In the genomic region with DNA sequence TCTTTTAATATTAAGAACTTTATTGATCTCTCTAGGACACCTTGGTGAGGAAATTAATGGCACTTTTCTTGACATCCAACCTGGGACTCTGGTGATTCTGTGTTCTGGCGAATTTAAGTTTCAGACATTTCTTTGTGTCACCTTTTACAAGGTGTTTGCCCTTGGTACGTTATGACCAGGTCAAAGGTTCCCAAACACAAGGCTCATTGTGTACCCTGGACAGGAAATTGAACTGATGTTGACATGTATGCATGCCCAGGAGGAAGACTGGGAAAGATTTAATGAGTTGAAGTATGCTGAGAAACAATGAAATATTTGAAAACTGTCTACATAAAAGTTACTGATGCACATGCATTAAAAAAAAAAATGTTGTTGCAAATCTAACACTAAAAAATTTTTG, we compare ENCODE assay signal across 1 cellular context.
TF ChIP-seq lines count a peak whose summit lies in the region.

No MANE protein-coding gene starts in this region.

TF ChIP-seq in HepG2, 621 proteins besides CTCF, POLR2A, EP300 and RAD21 (continued from another document and continues in another):
- no peak for TF ChIP-seq FOXP1 (IDR thresholded peaks at IDR 0.05)
- TF ChIP-seq FOXP1 (CRISPR knock-in tag; IDR thresholded peaks at IDR 0.05): peak; percentile 71
- no peak; the same call in 1 of the 2 replicates for TF ChIP-seq RXRA (CRISPR knock-in tag; IDR thresholded peaks at IDR 0.05)
- TF ChIP-seq GPN1 (CRISPR knock-in tag; IDR thresholded peaks at IDR 0.05; ENCODE audit: borderline replicate concordance): no peak
- TF ChIP-seq ZNF570 (CRISPR knock-in tag; IDR thresholded peaks at IDR 0.05; ENCODE audit: borderline replicate concordance): no peak
- TF ChIP-seq, protein P1, sequence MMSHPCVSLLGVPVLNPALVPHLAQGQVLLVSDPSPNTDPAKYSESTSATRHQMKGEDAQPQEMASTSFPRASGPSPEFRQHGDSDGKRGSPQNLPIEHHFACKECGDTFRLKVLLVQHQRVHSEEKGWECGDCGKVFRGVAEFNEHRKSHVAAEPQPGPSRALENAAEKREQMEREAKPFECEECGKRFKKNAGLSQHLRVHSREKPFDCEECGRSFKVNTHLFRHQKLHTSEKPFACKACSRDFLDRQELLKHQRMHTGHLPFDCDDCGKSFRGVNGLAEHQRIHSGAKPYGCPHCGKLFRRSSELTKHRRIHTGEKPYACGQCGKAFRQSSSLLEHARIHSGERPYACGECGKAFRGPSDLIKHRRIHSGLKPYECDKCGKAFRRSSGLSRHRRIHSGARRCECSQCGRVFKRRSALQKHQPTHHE (CRISPR knock-in tag; IDR thresholded peaks at IDR 0.05; ENCODE audit: borderline replicate concordance): no peak
- no peak for TF ChIP-seq ZNF20 (CRISPR knock-in tag; IDR thresholded peaks at IDR 0.05)
- TF ChIP-seq, protein P2, sequence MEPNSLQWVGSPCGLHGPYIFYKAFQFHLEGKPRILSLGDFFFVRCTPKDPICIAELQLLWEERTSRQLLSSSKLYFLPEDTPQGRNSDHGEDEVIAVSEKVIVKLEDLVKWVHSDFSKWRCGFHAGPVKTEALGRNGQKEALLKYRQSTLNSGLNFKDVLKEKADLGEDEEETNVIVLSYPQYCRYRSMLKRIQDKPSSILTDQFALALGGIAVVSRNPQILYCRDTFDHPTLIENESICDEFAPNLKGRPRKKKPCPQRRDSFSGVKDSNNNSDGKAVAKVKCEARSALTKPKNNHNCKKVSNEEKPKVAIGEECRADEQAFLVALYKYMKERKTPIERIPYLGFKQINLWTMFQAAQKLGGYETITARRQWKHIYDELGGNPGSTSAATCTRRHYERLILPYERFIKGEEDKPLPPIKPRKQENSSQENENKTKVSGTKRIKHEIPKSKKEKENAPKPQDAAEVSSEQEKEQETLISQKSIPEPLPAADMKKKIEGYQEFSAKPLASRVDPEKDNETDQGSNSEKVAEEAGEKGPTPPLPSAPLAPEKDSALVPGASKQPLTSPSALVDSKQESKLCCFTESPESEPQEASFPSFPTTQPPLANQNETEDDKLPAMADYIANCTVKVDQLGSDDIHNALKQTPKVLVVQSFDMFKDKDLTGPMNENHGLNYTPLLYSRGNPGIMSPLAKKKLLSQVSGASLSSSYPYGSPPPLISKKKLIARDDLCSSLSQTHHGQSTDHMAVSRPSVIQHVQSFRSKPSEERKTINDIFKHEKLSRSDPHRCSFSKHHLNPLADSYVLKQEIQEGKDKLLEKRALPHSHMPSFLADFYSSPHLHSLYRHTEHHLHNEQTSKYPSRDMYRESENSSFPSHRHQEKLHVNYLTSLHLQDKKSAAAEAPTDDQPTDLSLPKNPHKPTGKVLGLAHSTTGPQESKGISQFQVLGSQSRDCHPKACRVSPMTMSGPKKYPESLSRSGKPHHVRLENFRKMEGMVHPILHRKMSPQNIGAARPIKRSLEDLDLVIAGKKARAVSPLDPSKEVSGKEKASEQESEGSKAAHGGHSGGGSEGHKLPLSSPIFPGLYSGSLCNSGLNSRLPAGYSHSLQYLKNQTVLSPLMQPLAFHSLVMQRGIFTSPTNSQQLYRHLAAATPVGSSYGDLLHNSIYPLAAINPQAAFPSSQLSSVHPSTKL (CRISPR knock-in tag; IDR thresholded peaks at IDR 0.05): peak; percentile 79
- TF ChIP-seq CBFB (CRISPR knock-in tag; IDR thresholded peaks at IDR 0.05): no peak
- TF ChIP-seq PAXIP1 (CRISPR knock-in tag; conservative IDR thresholded peaks at IDR 0.05): peak; percentile 88
- no peak for TF ChIP-seq ONECUT2 (CRISPR knock-in tag; IDR thresholded peaks at IDR 0.05)
- TF ChIP-seq, protein P3, sequence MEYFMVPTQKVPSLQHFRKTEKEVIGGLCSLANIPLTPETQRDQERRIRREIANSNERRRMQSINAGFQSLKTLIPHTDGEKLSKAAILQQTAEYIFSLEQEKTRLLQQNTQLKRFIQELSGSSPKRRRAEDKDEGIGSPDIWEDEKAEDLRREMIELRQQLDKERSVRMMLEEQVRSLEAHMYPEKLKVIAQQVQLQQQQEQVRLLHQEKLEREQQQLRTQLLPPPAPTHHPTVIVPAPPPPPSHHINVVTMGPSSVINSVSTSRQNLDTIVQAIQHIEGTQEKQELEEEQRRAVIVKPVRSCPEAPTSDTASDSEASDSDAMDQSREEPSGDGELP (IDR thresholded peaks at IDR 0.05; ENCODE audit: borderline replicate concordance, low read depth): no peak
- TF ChIP-seq, protein P4, sequence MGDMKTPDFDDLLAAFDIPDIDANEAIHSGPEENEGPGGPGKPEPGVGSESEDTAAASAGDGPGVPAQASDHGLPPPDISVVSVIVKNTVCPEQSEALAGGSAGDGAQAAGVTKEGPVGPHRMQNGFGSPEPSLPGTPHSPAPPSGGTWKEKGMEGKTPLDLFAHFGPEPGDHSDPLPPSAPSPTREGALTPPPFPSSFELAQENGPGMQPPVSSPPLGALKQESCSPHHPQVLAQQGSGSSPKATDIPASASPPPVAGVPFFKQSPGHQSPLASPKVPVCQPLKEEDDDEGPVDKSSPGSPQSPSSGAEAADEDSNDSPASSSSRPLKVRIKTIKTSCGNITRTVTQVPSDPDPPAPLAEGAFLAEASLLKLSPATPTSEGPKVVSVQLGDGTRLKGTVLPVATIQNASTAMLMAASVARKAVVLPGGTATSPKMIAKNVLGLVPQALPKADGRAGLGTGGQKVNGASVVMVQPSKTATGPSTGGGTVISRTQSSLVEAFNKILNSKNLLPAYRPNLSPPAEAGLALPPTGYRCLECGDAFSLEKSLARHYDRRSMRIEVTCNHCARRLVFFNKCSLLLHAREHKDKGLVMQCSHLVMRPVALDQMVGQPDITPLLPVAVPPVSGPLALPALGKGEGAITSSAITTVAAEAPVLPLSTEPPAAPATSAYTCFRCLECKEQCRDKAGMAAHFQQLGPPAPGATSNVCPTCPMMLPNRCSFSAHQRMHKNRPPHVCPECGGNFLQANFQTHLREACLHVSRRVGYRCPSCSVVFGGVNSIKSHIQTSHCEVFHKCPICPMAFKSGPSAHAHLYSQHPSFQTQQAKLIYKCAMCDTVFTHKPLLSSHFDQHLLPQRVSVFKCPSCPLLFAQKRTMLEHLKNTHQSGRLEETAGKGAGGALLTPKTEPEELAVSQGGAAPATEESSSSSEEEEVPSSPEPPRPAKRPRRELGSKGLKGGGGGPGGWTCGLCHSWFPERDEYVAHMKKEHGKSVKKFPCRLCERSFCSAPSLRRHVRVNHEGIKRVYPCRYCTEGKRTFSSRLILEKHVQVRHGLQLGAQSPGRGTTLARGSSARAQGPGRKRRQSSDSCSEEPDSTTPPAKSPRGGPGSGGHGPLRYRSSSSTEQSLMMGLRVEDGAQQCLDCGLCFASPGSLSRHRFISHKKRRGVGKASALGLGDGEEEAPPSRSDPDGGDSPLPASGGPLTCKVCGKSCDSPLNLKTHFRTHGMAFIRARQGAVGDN (CRISPR knock-in tag; IDR thresholded peaks at IDR 0.05): no peak
- TF ChIP-seq, protein P5, sequence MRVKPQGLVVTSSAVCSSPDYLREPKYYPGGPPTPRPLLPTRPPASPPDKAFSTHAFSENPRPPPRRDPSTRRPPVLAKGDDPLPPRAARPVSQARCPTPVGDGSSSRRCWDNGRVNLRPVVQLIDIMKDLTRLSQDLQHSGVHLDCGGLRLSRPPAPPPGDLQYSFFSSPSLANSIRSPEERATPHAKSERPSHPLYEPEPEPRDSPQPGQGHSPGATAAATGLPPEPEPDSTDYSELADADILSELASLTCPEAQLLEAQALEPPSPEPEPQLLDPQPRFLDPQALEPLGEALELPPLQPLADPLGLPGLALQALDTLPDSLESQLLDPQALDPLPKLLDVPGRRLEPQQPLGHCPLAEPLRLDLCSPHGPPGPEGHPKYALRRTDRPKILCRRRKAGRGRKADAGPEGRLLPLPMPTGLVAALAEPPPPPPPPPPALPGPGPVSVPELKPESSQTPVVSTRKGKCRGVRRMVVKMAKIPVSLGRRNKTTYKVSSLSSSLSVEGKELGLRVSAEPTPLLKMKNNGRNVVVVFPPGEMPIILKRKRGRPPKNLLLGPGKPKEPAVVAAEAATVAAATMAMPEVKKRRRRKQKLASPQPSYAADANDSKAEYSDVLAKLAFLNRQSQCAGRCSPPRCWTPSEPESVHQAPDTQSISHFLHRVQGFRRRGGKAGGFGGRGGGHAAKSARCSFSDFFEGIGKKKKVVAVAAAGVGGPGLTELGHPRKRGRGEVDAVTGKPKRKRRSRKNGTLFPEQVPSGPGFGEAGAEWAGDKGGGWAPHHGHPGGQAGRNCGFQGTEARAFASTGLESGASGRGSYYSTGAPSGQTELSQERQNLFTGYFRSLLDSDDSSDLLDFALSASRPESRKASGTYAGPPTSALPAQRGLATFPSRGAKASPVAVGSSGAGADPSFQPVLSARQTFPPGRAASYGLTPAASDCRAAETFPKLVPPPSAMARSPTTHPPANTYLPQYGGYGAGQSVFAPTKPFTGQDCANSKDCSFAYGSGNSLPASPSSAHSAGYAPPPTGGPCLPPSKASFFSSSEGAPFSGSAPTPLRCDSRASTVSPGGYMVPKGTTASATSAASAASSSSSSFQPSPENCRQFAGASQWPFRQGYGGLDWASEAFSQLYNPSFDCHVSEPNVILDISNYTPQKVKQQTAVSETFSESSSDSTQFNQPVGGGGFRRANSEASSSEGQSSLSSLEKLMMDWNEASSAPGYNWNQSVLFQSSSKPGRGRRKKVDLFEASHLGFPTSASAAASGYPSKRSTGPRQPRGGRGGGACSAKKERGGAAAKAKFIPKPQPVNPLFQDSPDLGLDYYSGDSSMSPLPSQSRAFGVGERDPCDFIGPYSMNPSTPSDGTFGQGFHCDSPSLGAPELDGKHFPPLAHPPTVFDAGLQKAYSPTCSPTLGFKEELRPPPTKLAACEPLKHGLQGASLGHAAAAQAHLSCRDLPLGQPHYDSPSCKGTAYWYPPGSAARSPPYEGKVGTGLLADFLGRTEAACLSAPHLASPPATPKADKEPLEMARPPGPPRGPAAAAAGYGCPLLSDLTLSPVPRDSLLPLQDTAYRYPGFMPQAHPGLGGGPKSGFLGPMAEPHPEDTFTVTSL (CRISPR knock-in tag; IDR thresholded peaks at IDR 0.05; ENCODE audit: borderline replicate concordance): peak; percentile 94
- TF ChIP-seq, protein P6, sequence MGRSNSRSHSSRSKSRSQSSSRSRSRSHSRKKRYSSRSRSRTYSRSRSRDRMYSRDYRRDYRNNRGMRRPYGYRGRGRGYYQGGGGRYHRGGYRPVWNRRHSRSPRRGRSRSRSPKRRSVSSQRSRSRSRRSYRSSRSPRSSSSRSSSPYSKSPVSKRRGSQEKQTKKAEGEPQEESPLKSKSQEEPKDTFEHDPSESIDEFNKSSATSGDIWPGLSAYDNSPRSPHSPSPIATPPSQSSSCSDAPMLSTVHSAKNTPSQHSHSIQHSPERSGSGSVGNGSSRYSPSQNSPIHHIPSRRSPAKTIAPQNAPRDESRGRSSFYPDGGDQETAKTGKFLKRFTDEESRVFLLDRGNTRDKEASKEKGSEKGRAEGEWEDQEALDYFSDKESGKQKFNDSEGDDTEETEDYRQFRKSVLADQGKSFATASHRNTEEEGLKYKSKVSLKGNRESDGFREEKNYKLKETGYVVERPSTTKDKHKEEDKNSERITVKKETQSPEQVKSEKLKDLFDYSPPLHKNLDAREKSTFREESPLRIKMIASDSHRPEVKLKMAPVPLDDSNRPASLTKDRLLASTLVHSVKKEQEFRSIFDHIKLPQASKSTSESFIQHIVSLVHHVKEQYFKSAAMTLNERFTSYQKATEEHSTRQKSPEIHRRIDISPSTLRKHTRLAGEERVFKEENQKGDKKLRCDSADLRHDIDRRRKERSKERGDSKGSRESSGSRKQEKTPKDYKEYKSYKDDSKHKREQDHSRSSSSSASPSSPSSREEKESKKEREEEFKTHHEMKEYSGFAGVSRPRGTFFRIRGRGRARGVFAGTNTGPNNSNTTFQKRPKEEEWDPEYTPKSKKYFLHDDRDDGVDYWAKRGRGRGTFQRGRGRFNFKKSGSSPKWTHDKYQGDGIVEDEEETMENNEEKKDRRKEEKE (IDR thresholded peaks at IDR 0.05): no peak
- peak; percentile 77 for TF ChIP-seq FOXA3 (CRISPR knock-in tag; IDR thresholded peaks at IDR 0.05)
- no peak for TF ChIP-seq ZNF572 (CRISPR knock-in tag; IDR thresholded peaks at IDR 0.05)
- no peak for TF ChIP-seq ZNF761 (CRISPR knock-in tag; conservative IDR thresholded peaks at IDR 0.05)
- no peak for TF ChIP-seq ZFP91 (CRISPR knock-in tag; IDR thresholded peaks at IDR 0.05; ENCODE audit: borderline replicate concordance)
